1 cellular context compared by ENCODE assay signal in the genomic region with DNA sequence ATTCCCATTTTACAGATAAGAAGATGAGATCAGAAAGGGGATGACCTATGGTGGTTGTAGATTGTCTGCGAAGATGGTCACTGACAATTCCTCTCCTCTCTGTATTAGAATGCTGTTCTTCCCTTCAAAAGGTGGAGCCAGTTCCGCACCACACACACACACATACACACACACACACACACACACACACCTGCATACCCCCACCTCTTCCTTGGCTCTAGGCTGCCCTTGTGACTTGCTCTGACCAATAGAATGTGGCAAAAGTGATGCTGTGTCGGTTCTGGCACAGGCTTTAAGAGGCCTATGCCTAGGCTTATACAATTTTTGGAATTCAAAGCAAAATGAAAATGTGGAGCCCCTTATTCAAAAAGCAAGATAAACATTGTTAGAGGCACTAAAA.
A peak's percentile ranks its signal among the peaks of the same experiment; 100 is the strongest.
TF ChIP-seq lines count a peak whose summit lies in the region.

No MANE protein-coding gene starts in this region.

TF ChIP-seq in K562, 482 proteins besides CTCF, POLR2A, EP300 and RAD21 (continued from another document):
- TF ChIP-seq, protein P1, sequence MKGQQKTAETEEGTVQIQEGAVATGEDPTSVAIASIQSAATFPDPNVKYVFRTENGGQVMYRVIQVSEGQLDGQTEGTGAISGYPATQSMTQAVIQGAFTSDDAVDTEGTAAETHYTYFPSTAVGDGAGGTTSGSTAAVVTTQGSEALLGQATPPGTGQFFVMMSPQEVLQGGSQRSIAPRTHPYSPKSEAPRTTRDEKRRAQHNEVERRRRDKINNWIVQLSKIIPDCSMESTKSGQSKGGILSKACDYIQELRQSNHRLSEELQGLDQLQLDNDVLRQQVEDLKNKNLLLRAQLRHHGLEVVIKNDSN (CRISPR knock-in tag; IDR thresholded peaks at IDR 0.05) = peak; percentile 68
